Comparison of ENCODE assay signal across 23 cellular contexts in genomic region chr3:127053450-127053849, GRCh38.
DNase-seq lines count a peak whose midpoint lies in the region; ATAC-seq, FAIRE-seq and TF ChIP-seq lines count a peak whose summit lies in the region.
"Had no signal": no experiment of that assay in that cellular context is flagged by ENCODE, and none has a peak within 500 bp of the region (broad histone marks: within the 10 kb centered on the region; RNA-seq: fewer than 3 reads in every experiment).

No MANE protein-coding gene starts in this region.

- DNase-seq in right lobe of liver (peak in 2 of 3 donors; percentile 21 to 28), HepG2 (ENCODE audit: low spot score) (no peak), right cardiac atrium (peak; percentile 30 to 86 (median 78)), psoas muscle (peak; percentile 30 to 72), SJCRH30 (no peak), amniotic stem cell (lab: John Stamatoyannopoulos, UW) (no peak)
- DNase-seq in activated CD4-positive, alpha-beta memory T cell treated with anti-CD3 and anti-CD28 coated beads for 36 hours: no peak
- DNase-seq: DMS53, GDM1, GM23248, H9, HFFc6, MG63, NCI-H1048, NCI-H1417 treated with DMSO at 0.1 percent for 48 hours, NCI-H187, NCI-H446, NCI-H526, SHP77 had no signal

- TF ChIP-seq CTCF in right lobe of liver (IDR thresholded peaks at IDR 0.05) (no peak), HepG2 (CRISPR knock-in tag; IDR thresholded peaks at IDR 0.05) (no peak), psoas muscle (IDR thresholded peaks at IDR 0.05) (no peak)

- no peak for ATAC-seq in right lobe of liver
- ATAC-seq in HepG2: no peak
- ATAC-seq in right cardiac atrium: peak; percentile 37 to 75
- ATAC-seq in psoas muscle: peak in 2 of 4 donors; percentile 43 to 55

- no peaks in the 10 kb centered on the region for H3K27me3 ChIP-seq in right lobe of liver
- H3K27me3 ChIP-seq in HepG2 (ENCODE audit: control insufficient read depth in 1 of 2, insufficient read depth in 2 of 2, low read length in 2 of 2): peaks cover 6 to 19% of the 10 kb centered on the region in 2 experiments; a peak in 3 of 5 replicates
- H3K27me3 ChIP-seq in right cardiac atrium (ENCODE audit: control insufficient read depth, insufficient read depth): no peaks in the 10 kb centered on the region
- H3K27me3 ChIP-seq in psoas muscle (ENCODE audit: insufficient read depth in 3 of 3, low read length in 2 of 3): no peaks in the 10 kb centered on the region
- H3K27me3 ChIP-seq in SJCRH30: no peaks in the 10 kb centered on the region; the same call in 1 of the 2 replicates
- H3K27me3 ChIP-seq: BE2C, MG63 had no signal

- H3K27me3 Mint-ChIP-seq in activated CD4-positive, alpha-beta memory T cell treated with anti-CD3 and anti-CD28 coated beads for 36 hours: peaks cover 2% of the 10 kb centered on the region

- TF ChIP-seq EP300 in HepG2 (IDR thresholded peaks at IDR 0.05; ENCODE audit: low read depth in 2 of 2, low read length in 2 of 2) (no peak), HepG2 (CRISPR knock-in tag; IDR thresholded peaks at IDR 0.05; ENCODE audit: borderline replicate concordance) (no peak)

- intact Hi-C loops in right lobe of liver (cut with DNase I): no loop called here
- intact Hi-C loops in HepG2 (cut with micrococcal nuclease; ENCODE audit: unreplicated experiment): no loop called here
- intact Hi-C loops in right cardiac atrium (cut with DNase I): no loop called here
- intact Hi-C loops in psoas muscle (cut with DNase I): loop anchor here in 1 of 2 donors (10.0 kb wide), 1 partner anchor 121 kb away; no protein-coding TSS in a partner anchor
- intact Hi-C loops in activated CD4-positive, alpha-beta memory T cell treated with anti-CD3 and anti-CD28 coated beads for 36 hours (cut with micrococcal nuclease): no loop called here

- H3K79me2 ChIP-seq in HepG2 (ENCODE audit: insufficient read depth, low read length): no peaks in the 10 kb centered on the region

- H3K27ac ChIP-seq in right lobe of liver (no peak overlapping the region), HepG2 (ENCODE audit: extremely low read length, insufficient read depth, low read length) (no peak overlapping the region), right cardiac atrium (ENCODE audit: low read length) (peak overlapping the region; percentile 15), psoas muscle (no peak overlapping the region), SJCRH30 (no peak overlapping the region)
- H3K27ac ChIP-seq: GM23248 had no signal

- H3K36me3 Mint-ChIP-seq in activated CD4-positive, alpha-beta memory T cell treated with anti-CD3 and anti-CD28 coated beads for 36 hours: no peaks in the 10 kb centered on the region

- H3K9me3 Mint-ChIP-seq in activated CD4-positive, alpha-beta memory T cell treated with anti-CD3 and anti-CD28 coated beads for 36 hours: peaks cover 22% of the 10 kb centered on the region

- CTCF ChIA-PET in HepG2 (lab: Yijun Ruan, JAX; ENCODE audit: low intra/inter-chr PET ratio, low total read pairs): no interaction called here
- CTCF ChIA-PET in activated CD4-positive, alpha-beta memory T cell treated with anti-CD3 and anti-CD28 coated beads for 36 hours (lab: Charles Lee): no interaction called here

- TF ChIP-seq POLR2A in right lobe of liver (IDR thresholded peaks at IDR 0.05) (no peak), HepG2 (IDR thresholded peaks at IDR 0.05; ENCODE audit: insufficient read depth in 1 of 2, low read depth in 2 of 2, low read length in 2 of 2) (no peak)

- H3K4me3 ChIP-seq in right lobe of liver (no peak overlapping the region), HepG2 (replicated peaks in 1 of 3; ENCODE audit: insufficient read depth in 1 of 3, low read depth in 2 of 3, low read length in 3 of 3) (no peak overlapping the region), right cardiac atrium (ENCODE audit: low read length) (no peak overlapping the region), psoas muscle (no peak overlapping the region), SJCRH30 (no peak overlapping the region)
- H3K4me3 ChIP-seq: GM23248, MG63 had no signal

- no peaks in the 10 kb centered on the region for H3K4me1 Mint-ChIP-seq in activated CD4-positive, alpha-beta memory T cell treated with anti-CD3 and anti-CD28 coated beads for 36 hours (ENCODE audit: low read depth)

- in situ Hi-C loops in HepG2 (cut with HindIII; ENCODE audit: extremely low pct_ligation_motif_present, low pct_unique_long_range_greater_than_20kb): no loop called here

- H3K9ac ChIP-seq in HepG2 (ENCODE audit: insufficient read depth, low read depth, low read length): no peak overlapping the region
- H3K9ac ChIP-seq: GM23248 had no signal

- H3K4me1 ChIP-seq in right lobe of liver: no peaks in the 10 kb centered on the region
- H3K4me1 ChIP-seq in HepG2 (ENCODE audit: insufficient read depth, low read length): no peaks in the 10 kb centered on the region
- peaks cover 2% of the 10 kb centered on the region for H3K4me1 ChIP-seq in right cardiac atrium (ENCODE audit: control insufficient read depth, insufficient read depth, low read length)
- H3K4me1 ChIP-seq in psoas muscle: no peaks in the 10 kb centered on the region
- H3K4me1 ChIP-seq in SJCRH30: no peaks in the 10 kb centered on the region
- H3K4me1 ChIP-seq: BE2C had no signal

- no peak for FAIRE-seq in HepG2 (lab: Jason Lieb, UNC)
- FAIRE-seq: D721Med, GM18507, RCC 7860 had no signal

- H3K27ac Mint-ChIP-seq in activated CD4-positive, alpha-beta memory T cell treated with anti-CD3 and anti-CD28 coated beads for 36 hours: no peak overlapping the region
- H3K27ac Mint-ChIP-seq: H9, HFFc6 had no signal

- no TSS peak for BruUV-seq in HepG2 (replicated peaks; lab: Mats Ljungman, UMichigan)

- H3K4me2 ChIP-seq in HepG2 (ENCODE audit: low read depth, low read length): no peak overlapping the region

- H3K36me3 ChIP-seq in right lobe of liver (no peaks in the 10 kb centered on the region), HepG2 (replicated peaks in 1 of 2; ENCODE audit: control insufficient read depth in 1 of 2, insufficient read depth in 2 of 2, low read length in 2 of 2) (no peaks in the 10 kb centered on the region), psoas muscle (ENCODE audit: insufficient read depth in 1 of 2, low read depth in 1 of 2) (no peaks in the 10 kb centered on the region), SJCRH30 (no peaks in the 10 kb centered on the region)
- H3K36me3 ChIP-seq: BE2C, MG63 had no signal

- 52% methylated on average over 3 of the region's 5 CpGs for WGBS in right lobe of liver (ENCODE audit: insufficient coverage, low coverage, low lambda C conversion rate, missing lambda C conversion rate)
- WGBS in HepG2 (ENCODE audit: low lambda C conversion rate): 7% methylated on average over 2 of the region's 5 CpGs
- WGBS in right cardiac atrium: 64% methylated on average over 5 of the region's 5 CpGs
- WGBS in psoas muscle, 3 donors: 66 to 73% (median 68%) methylated on average over 5 of the region's 5 CpGs

- no peak overlapping the region for H3K4me3 Mint-ChIP-seq in activated CD4-positive, alpha-beta memory T cell treated with anti-CD3 and anti-CD28 coated beads for 36 hours
- H3K4me3 Mint-ChIP-seq: H9, HFFc6 had no signal

- POLR2A ChIA-PET in HepG2 (lab: Yijun Ruan, JAX): no interaction called here
- POLR2A ChIA-PET in activated CD4-positive, alpha-beta memory T cell treated with anti-CD3 and anti-CD28 coated beads for 36 hours (lab: Charles Lee): no interaction called here

- H3K9me3 ChIP-seq in right lobe of liver (no peaks in the 10 kb centered on the region), HepG2 (ENCODE audit: low read length) (peaks cover 13% of the 10 kb centered on the region), right cardiac atrium (ENCODE audit: control insufficient read depth, low read length) (no peaks in the 10 kb centered on the region), psoas muscle (no peaks in the 10 kb centered on the region), SJCRH30 (replicated peaks) (peaks cover 8% of the 10 kb centered on the region)

- H2AFZ ChIP-seq in HepG2 (ENCODE audit: low read length): no peak overlapping the region
- H2AFZ ChIP-seq: GM23248 had no signal

- TF ChIP-seq RAD21 in HepG2 (CRISPR knock-in tag; IDR thresholded peaks at IDR 0.05): no peak

- H4K20me1 ChIP-seq in HepG2 (ENCODE audit: insufficient read depth, low read length): no peaks in the 10 kb centered on the region

TF ChIP-seq in HepG2, 621 proteins besides CTCF, POLR2A, EP300 and RAD21 (continues in another document):
- no peak for TF ChIP-seq ETV5 (CRISPR knock-in tag; IDR thresholded peaks at IDR 0.05; ENCODE audit: borderline replicate concordance)
- TF ChIP-seq ZNF501 (CRISPR knock-in tag; IDR thresholded peaks at IDR 0.05): no peak
- no peak for TF ChIP-seq U2AF1 (optimal IDR thresholded peaks at IDR 0.05; ENCODE audit: low read depth, low read length)
- no peak for TF ChIP-seq ZSCAN22 (CRISPR knock-in tag; IDR thresholded peaks at IDR 0.05)
- no peak for TF ChIP-seq ZNF446 (CRISPR knock-in tag; IDR thresholded peaks at IDR 0.05)
- TF ChIP-seq SRSF4 (IDR thresholded peaks at IDR 0.05; ENCODE audit: low read depth, low read length, poor library complexity, severe bottlenecking): no peak
- TF ChIP-seq ZNF776 (CRISPR knock-in tag; IDR thresholded peaks at IDR 0.05): no peak
- TF ChIP-seq BORCS8-MEF2B (CRISPR knock-in tag; IDR thresholded peaks at IDR 0.05): no peak
- TF ChIP-seq, protein P1, sequence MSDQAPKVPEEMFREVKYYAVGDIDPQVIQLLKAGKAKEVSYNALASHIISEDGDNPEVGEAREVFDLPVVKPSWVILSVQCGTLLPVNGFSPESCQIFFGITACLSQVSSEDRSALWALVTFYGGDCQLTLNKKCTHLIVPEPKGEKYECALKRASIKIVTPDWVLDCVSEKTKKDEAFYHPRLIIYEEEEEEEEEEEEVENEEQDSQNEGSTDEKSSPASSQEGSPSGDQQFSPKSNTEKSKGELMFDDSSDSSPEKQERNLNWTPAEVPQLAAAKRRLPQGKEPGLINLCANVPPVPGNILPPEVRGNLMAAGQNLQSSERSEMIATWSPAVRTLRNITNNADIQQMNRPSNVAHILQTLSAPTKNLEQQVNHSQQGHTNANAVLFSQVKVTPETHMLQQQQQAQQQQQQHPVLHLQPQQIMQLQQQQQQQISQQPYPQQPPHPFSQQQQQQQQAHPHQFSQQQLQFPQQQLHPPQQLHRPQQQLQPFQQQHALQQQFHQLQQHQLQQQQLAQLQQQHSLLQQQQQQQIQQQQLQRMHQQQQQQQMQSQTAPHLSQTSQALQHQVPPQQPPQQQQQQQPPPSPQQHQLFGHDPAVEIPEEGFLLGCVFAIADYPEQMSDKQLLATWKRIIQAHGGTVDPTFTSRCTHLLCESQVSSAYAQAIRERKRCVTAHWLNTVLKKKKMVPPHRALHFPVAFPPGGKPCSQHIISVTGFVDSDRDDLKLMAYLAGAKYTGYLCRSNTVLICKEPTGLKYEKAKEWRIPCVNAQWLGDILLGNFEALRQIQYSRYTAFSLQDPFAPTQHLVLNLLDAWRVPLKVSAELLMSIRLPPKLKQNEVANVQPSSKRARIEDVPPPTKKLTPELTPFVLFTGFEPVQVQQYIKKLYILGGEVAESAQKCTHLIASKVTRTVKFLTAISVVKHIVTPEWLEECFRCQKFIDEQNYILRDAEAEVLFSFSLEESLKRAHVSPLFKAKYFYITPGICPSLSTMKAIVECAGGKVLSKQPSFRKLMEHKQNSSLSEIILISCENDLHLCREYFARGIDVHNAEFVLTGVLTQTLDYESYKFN (CRISPR knock-in tag; conservative IDR thresholded peaks at IDR 0.05): no peak
- TF ChIP-seq ARNT (IDR thresholded peaks at IDR 0.05): no peak

Comparison
In these comparisons a context has a peak if more than half of its experiments do, and no peak if none do; other contexts are left out.
1. DNase-seq: peak in right lobe of liver (2 of 3), right cardiac atrium (3 of 3) and psoas muscle (2 of 2); none in HepG2 (single experiment), activated CD4-positive, alpha-beta memory T cell treated with anti-CD3 and anti-CD28 coated beads for 36 hours (single experiment), SJCRH30 (0 of 2) and amniotic stem cell (single experiment).
2. ATAC-seq: peak in right cardiac atrium (2 of 2); none in right lobe of liver (0 of 4) and HepG2 (single experiment).